17 cellular contexts compared by ENCODE assay signal in the genomic region with DNA sequence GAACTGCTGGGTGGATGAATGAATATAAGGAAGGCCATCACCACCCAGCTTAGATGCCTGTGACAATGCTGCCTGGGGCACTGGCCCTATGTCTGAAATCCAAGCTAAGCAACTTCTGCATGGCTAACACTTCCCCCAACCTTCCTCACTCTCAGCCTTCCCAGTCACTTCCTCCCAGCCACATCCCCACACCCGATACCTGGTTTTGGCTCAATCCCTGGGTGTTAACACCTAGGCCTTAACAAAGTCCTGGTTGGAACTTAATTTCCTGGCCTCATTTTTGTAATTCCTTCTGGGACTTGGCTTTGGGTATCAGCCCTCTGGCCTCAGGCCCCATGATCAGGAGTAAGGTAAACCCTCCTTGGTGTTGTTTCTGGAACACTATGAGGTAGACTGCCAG.
"Had no signal": no experiment of that assay in that cellular context is flagged by ENCODE, and none has a peak within 500 bp of the region (broad histone marks: within the 10 kb centered on the region; RNA-seq: fewer than 3 reads in every experiment).

No MANE protein-coding gene starts in this region.

- H3K4me3 ChIP-seq: colonic mucosa, left lung, psoas muscle, smooth muscle cell, stomach, testis, upper lobe of left lung had no signal

- H3K27ac ChIP-seq: colonic mucosa, left lung, psoas muscle, stomach, testis, upper lobe of left lung had no signal

- H3K9me3 ChIP-seq: colonic mucosa, psoas muscle, stomach, testis, upper lobe of left lung had no signal

- H3K36me3 ChIP-seq: colonic mucosa, left lung, stomach, upper lobe of left lung had no signal

- H3K4me1 ChIP-seq: colonic mucosa, left lung, psoas muscle, testis, upper lobe of left lung had no signal

- H3K4me2 ChIP-seq: smooth muscle cell had no signal

- H3K27me3 ChIP-seq: colonic mucosa, left lung, stomach, testis, upper lobe of left lung had no signal

- ATAC-seq: activated CD4-positive, alpha-beta T cell treated with anti-CD3 and anti-CD28 coated beads for 36 hours; activated naive CD4-positive, alpha-beta T cell treated with anti-CD3 and anti-CD28 coated beads, Interleukin-2, amount 50 U/mL, for 72 hours; left lung; psoas muscle; right cardiac atrium; stimulated activated effector memory CD8-positive, alpha-beta T cell treated with anti-CD3 and anti-CD28 coated beads, Interleukin-12 subunit alpha, Interleukin-12 subunit beta, amount 100 ng/mL, for 72 hours had no signal

- DNase-seq: activated CD4-positive, alpha-beta T cell treated with anti-CD3 and anti-CD28 coated beads for 36 hours; activated CD4-positive, alpha-beta T cell treated with anti-CD3 and anti-CD28 coated beads, Interleukin-2, amount 50 U/mL, for 48 hours; activated gamma-delta T cell treated with Interleukin-2 at 50 U/mL for 16 hours; central memory CD4-positive, alpha-beta T cell; colonic mucosa; erythroblast; left lung; naive B cell; psoas muscle; right cardiac atrium; stimulated activated CD4-positive, alpha-beta T cell treated with anti-CD3 and anti-CD28 coated beads, Interleukin-4, amount 100 ng/mL, for 24 hours; stomach; testis; upper lobe of left lung had no signal
